8 cellular contexts compared by ENCODE assay signal in the genomic region with DNA sequence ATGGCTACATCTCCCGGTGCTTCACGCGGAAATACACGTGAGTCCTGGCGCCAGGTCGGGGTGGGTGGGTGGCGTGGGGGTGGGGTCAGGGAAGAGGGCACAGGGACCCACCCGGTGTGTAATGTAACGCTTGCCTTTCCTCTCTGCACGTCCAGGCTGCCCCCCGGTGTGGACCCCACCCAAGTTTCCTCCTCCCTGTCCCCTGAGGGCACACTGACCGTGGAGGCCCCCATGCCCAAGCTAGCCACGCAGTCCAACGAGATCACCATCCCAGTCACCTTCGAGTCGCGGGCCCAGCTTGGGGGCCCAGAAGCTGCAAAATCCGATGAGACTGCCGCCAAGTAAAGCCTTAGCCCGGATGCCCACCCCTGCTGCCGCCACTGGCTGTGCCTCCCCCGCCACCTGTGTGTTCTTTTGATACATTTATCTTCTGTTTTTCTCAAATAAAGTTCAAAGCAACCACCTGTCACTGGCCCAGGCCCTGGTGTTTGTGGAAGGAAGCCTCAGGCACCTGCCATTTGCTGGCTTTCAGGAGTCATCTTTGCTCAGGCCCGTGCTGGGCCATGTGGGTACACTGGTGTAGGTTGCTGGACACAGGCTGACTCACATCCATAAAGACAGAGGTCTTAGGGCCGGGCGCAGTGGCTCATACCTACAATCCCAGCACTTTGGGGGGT. TPM values are rescaled to one million over a fixed set of nuclear protein-coding genes. Genes with fewer than 3 reads are reported as not detected.
DNase-seq lines count a peak whose midpoint lies in the region; ATAC-seq and TF ChIP-seq lines count a peak whose summit lies in the region.

No MANE protein-coding gene starts in this region.

- no peak for ATAC-seq in T-helper 17 cell

- peak overlapping the region; percentile 93 for H3K4me3 Mint-ChIP-seq in T-helper 2 cell treated with Interferon-gamma antibody and Interleukin-4, amounts not matched to agents 5 μg/mL and 100 μg/mL, for 36 hours
- peak overlapping the region; percentile 92 for H3K4me3 Mint-ChIP-seq in T-helper 17 cell

- H3K27ac Mint-ChIP-seq in T-helper 2 cell treated with Interferon-gamma antibody and Interleukin-4, amounts not matched to agents 5 μg/mL and 100 μg/mL, for 36 hours: peak overlapping the region; percentile 81
- H3K27ac Mint-ChIP-seq in T-helper 17 cell: peak overlapping the region; percentile 92

- H3K9me3 ChIP-seq in T-helper 17 cell (ENCODE audit: control insufficient read depth, low read length, poor library complexity, severe bottlenecking): no peaks in the 10 kb centered on the region

- H3K4me3 ChIP-seq in fibroblast of pulmonary artery (replicated peaks; ENCODE audit: low read depth, low read length): peak overlapping the region; percentile 96
- peak overlapping the region; percentile 92 for H3K4me3 ChIP-seq in rectal smooth muscle tissue (ENCODE audit: low read length)

- H3K9me3 Mint-ChIP-seq in T-helper 2 cell treated with Interferon-gamma antibody and Interleukin-4, amounts not matched to agents 5 μg/mL and 100 μg/mL, for 36 hours: no peaks in the 10 kb centered on the region

- H3K27me3 Mint-ChIP-seq in T-helper 2 cell treated with Interferon-gamma antibody and Interleukin-4, amounts not matched to agents 5 μg/mL and 100 μg/mL, for 36 hours (ENCODE audit: low read depth): peaks cover 6% of the 10 kb centered on the region
- H3K27me3 Mint-ChIP-seq in T-helper 17 cell: no peaks in the 10 kb centered on the region

- no peak overlapping the region for H3K9ac ChIP-seq in rectal smooth muscle tissue (ENCODE audit: low read length)

- no peak for TF ChIP-seq CTCF in fibroblast of pulmonary artery (IDR thresholded peaks at IDR 0.05; ENCODE audit: low read length, missing control alignments)

- H3K36me3 ChIP-seq in rectal smooth muscle tissue (ENCODE audit: control insufficient read depth, insufficient read depth, low read length): peaks cover 8% of the 10 kb centered on the region

- no peaks in the 10 kb centered on the region for H3K27me3 ChIP-seq in rectal smooth muscle tissue (ENCODE audit: control insufficient read depth, insufficient read depth, low read length)

- peaks cover 2% of the 10 kb centered on the region for H3K36me3 Mint-ChIP-seq in T-helper 2 cell treated with Interferon-gamma antibody and Interleukin-4, amounts not matched to agents 5 μg/mL and 100 μg/mL, for 36 hours (ENCODE audit: low read depth)
- no peaks in the 10 kb centered on the region for H3K36me3 Mint-ChIP-seq in T-helper 17 cell (ENCODE audit: low read depth)

- peak overlapping the region; percentile 100 for H3K27ac ChIP-seq in rectal smooth muscle tissue (ENCODE audit: low read depth, low read length)

- H3K4me1 Mint-ChIP-seq in T-helper 2 cell treated with Interferon-gamma antibody and Interleukin-4, amounts not matched to agents 5 μg/mL and 100 μg/mL, for 36 hours (ENCODE audit: low read depth): peaks cover 10% of the 10 kb centered on the region
- peaks cover 11% of the 10 kb centered on the region for H3K4me1 Mint-ChIP-seq in T-helper 17 cell

- no peak for DNase-seq in T-helper 2 cell treated with Interferon-gamma antibody and Interleukin-4, amounts not matched to agents 5 μg/mL and 100 μg/mL, for 36 hours (ENCODE audit: low spot score)
- no peak for DNase-seq in T-helper 2 cell
- DNase-seq in T-helper 17 cell: no peak
- no peak for DNase-seq in fibroblast of pulmonary artery (ENCODE audit: low read depth)
- no peak for DNase-seq in NCI-H345 (lab: John Stamatoyannopoulos, UW)
- no peak for DNase-seq in DMS114 treated with DMSO at 0.1 percent for 48 hours (lab: John Stamatoyannopoulos, UW; ENCODE audit: unreplicated experiment)
- no peak for DNase-seq in HPDE6-E6E7 (ENCODE audit: extremely low spot score)

- H3K4me1 ChIP-seq in rectal smooth muscle tissue (ENCODE audit: control insufficient read depth, insufficient read depth, low read length): peaks cover 27% of the 10 kb centered on the region

RNA-seq across cellular contexts. Expression of a gene that starts 1.5 kb away (rescaled TPM):
- 10 to 100 TPM; 25.8 to 33.2 TPM for total RNA-seq in T-helper 17 cell

RNA-seq across cellular contexts. Expression of a gene that starts 54.8 kb away (rescaled TPM):
- 10 to 100 TPM; 26.0 to 32.7 TPM for total RNA-seq in T-helper 17 cell
